ENCODE assay signal across 23 cellular contexts in the genomic region with DNA sequence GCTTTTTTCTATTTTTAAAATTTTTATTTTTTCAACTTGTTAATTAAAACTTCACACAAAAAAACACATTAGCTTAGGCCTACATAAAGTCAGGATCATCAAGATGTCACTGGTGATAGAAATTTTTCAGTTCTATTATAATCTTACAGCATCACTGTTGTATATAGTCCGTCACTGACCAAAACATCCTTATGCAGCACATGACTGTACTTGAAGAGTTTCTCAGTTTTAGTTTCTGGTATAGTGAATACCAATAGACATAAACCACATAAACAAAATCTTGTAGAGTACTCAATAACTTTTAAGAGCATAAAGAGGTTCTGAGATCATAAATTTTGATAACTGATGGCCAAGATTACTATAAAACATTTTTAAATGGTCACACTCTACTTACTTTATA.
DNase-seq lines count a peak whose midpoint lies in the region; ATAC-seq, FAIRE-seq and TF ChIP-seq lines count a peak whose summit lies in the region.
"Had no signal": no experiment of that assay in that cellular context is flagged by ENCODE, and none has a peak within 500 bp of the region (broad histone marks: within the 10 kb centered on the region; RNA-seq: fewer than 3 reads in every experiment).

No MANE protein-coding gene starts in this region.

- TF ChIP-seq CTCF in choroid plexus epithelial cell (conservative IDR thresholded peaks at IDR 0.05; ENCODE audit: low read depth, low read length) (no peak), GM20000 (IDR thresholded peaks at IDR 0.05; ENCODE audit: extremely low read depth, missing control alignments) (no peak)

- DNase-seq in choroid plexus epithelial cell (ENCODE audit: low read depth) (peak; percentile 8), NCI-H510A (lab: John Stamatoyannopoulos, UW) (no peak), urothelium cell line (ENCODE audit: low spot score) (no peak), GM20000 (ENCODE audit: low spot score) (no peak)
- no peak for DNase-seq in stimulated activated CD8-positive, alpha-beta memory T cell treated with anti-CD3 and anti-CD28 coated beads, Interleukin-4, amount 100 ng/mL, for 48 hours
- DNase-seq: activated naive CD8-positive, alpha-beta T cell treated with anti-CD3 and anti-CD28 coated beads, Interleukin-2, amount 10 ng/mL, durations not matched to agents 7 days and 5 days; CD4-positive, CD25-positive, alpha-beta regulatory T cell; colonic mucosa; DND-41; islet precursor cell; natural killer cell; NCI-H2107; NCI-H526; PC-9; stimulated activated CD4-positive, alpha-beta T cell treated with anti-CD3 and anti-CD28 coated beads, Interleukin-2, amount 100 ng/mL, for 48 hours; upper lobe of right lung had no signal

- FAIRE-seq in urothelium cell line (lab: Jason Lieb, UNC), result no peak
- FAIRE-seq: endometrium, H54 had no signal

- ATAC-seq in GM18858 (IDR thresholded peaks at IDR 0.05; ENCODE audit: unreplicated experiment) (peak; percentile 56), GM21717 (IDR thresholded peaks at IDR 0.05; ENCODE audit: unreplicated experiment) (peak; percentile 52), HG03159 (IDR thresholded peaks at IDR 0.05; ENCODE audit: unreplicated experiment) (peak; percentile 76)
- ATAC-seq: natural killer cell, upper lobe of right lung had no signal

- no peak overlapping the region for H3K4me3 ChIP-seq in choroid plexus epithelial cell (ENCODE audit: low read depth, low read length)
- H3K4me3 ChIP-seq: colonic mucosa, hepatocyte, PC-9, SJSA1, upper lobe of right lung had no signal
